In the genomic region with DNA sequence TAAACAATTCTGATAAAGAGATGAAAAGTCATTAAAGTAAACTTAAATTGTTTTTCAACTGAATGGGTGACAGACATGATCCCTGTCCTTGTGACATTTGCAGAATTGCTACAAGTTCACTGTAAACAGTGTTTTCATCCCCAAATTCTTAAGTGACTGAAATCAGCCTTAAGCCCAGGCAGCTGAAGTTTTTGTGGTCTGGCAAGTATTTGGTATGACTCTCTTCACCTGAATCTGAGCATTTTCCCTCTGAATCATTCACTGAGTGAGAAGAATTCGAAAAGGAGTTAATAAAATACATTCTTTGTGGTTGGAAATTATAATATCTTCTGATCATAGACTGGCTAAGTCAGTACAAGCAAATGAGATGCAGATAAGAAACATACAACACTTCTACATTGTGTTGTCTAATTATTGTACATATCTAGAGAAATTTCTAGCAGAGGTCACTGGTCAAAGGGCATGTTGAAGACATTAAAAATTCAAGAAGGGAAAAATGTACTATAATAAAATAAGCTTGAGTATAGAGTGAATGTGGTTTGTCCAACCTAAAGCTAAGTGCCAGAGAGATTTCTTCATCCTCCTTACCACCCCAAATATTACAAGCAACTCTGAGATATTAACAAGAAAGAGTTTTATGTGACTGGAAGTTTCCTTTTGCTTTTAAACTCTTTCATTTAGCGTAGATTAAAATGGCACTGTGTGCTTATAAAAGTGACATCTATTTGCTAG, we compare ENCODE assay signal across 1 cellular context.
TF ChIP-seq lines count a peak whose summit lies in the region.

No MANE protein-coding gene starts in this region.

TF ChIP-seq in GM23338, 12 proteins besides CTCF, POLR2A, EP300 and RAD21 (continued from another document):
- TF ChIP-seq, protein P1, sequence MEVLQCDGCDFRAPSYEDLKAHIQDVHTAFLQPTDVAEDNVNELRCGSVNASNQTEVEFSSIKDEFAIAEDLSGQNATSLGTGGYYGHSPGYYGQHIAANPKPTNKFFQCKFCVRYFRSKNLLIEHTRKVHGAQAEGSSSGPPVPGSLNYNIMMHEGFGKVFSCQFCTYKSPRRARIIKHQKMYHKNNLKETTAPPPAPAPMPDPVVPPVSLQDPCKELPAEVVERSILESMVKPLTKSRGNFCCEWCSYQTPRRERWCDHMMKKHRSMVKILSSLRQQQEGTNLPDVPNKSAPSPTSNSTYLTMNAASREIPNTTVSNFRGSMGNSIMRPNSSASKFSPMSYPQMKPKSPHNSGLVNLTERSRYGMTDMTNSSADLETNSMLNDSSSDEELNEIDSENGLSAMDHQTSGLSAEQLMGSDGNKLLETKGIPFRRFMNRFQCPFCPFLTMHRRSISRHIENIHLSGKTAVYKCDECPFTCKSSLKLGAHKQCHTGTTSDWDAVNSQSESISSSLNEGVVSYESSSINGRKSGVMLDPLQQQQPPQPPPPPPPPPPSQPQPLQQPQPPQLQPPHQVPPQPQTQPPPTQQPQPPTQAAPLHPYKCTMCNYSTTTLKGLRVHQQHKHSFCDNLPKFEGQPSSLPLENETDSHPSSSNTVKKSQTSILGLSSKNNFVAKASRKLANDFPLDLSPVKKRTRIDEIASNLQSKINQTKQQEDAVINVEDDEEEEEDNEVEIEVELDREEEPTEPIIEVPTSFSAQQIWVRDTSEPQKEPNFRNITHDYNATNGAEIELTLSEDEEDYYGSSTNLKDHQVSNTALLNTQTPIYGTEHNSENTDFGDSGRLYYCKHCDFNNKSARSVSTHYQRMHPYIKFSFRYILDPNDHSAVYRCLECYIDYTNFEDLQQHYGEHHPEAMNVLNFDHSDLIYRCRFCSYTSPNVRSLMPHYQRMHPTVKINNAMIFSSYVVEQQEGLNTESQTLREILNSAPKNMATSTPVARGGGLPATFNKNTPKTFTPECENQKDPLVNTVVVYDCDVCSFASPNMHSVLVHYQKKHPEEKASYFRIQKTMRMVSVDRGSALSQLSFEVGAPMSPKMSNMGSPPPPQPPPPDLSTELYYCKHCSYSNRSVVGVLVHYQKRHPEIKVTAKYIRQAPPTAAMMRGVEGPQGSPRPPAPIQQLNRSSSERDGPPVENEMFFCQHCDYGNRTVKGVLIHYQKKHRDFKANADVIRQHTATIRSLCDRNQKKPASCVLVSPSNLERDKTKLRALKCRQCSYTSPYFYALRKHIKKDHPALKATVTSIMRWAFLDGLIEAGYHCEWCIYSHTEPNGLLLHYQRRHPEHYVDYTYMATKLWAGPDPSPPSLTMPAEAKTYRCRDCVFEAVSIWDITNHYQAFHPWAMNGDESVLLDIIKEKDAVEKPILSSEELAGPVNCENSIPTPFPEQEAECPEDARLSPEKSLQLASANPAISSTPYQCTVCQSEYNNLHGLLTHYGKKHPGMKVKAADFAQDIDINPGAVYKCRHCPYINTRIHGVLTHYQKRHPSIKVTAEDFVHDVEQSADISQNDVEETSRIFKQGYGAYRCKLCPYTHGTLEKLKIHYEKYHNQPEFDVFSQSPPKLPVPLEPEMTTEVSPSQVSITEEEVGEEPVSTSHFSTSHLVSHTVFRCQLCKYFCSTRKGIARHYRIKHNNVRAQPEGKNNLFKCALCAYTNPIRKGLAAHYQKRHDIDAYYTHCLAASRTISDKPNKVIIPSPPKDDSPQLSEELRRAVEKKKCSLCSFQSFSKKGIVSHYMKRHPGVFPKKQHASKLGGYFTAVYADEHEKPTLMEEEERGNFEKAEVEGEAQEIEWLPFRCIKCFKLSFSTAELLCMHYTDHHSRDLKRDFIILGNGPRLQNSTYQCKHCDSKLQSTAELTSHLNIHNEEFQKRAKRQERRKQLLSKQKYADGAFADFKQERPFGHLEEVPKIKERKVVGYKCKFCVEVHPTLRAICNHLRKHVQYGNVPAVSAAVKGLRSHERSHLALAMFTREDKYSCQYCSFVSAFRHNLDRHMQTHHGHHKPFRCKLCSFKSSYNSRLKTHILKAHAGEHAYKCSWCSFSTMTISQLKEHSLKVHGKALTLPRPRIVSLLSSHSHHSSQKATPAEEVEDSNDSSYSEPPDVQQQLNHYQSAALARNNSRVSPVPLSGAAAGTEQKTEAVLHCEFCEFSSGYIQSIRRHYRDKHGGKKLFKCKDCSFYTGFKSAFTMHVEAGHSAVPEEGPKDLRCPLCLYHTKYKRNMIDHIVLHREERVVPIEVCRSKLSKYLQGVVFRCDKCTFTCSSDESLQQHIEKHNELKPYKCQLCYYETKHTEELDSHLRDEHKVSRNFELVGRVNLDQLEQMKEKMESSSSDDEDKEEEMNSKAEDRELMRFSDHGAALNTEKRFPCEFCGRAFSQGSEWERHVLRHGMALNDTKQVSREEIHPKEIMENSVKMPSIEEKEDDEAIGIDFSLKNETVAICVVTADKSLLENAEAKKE (CRISPR knock-in tag; IDR thresholded peaks at IDR 0.05), result no peak
TF ChIP-seq in GM23338: peak in this region for 0.
